In genomic region chr5:2134543-2135299, GRCh38 we compare ENCODE assay signal across 1 cellular context.
TF ChIP-seq lines count a peak whose summit lies in the region.

No MANE protein-coding gene starts in this region.

TF ChIP-seq in HepG2, 621 proteins besides CTCF, POLR2A, EP300 and RAD21 (continued from another document and continues in another):
- TF ChIP-seq ZNF513 (CRISPR knock-in tag; conservative IDR thresholded peaks at IDR 0.05) (no peak), GTF2F1 (IDR thresholded peaks at IDR 0.05; ENCODE audit: low read length) (no peak), FOXO1 (CRISPR knock-in tag; IDR thresholded peaks at IDR 0.05) (no peak), ZNF672 (CRISPR knock-in tag; IDR thresholded peaks at IDR 0.05) (no peak), YEATS2 (CRISPR knock-in tag; IDR thresholded peaks at IDR 0.05; ENCODE audit: borderline replicate concordance) (no peak), ZNF468 (CRISPR knock-in tag; IDR thresholded peaks at IDR 0.05) (no peak), ZNF343 (CRISPR knock-in tag; IDR thresholded peaks at IDR 0.05) (no peak), AFF4 (CRISPR knock-in tag; IDR thresholded peaks at IDR 0.05) (no peak), ZNF660 (CRISPR knock-in tag; IDR thresholded peaks at IDR 0.05; ENCODE audit: borderline replicate concordance, low read depth) (no peak), KDM5A (IDR thresholded peaks at IDR 0.05; ENCODE audit: borderline replicate concordance, low read length) (no peak), FIP1L1 (IDR thresholded peaks at IDR 0.05; ENCODE audit: borderline replicate concordance, insufficient read depth, low read depth, low read length) (no peak), NR3C1 (CRISPR knock-in tag; IDR thresholded peaks at IDR 0.05) (no peak), MTF1 (CRISPR knock-in tag; IDR thresholded peaks at IDR 0.05) (no peak), ZSCAN20 (CRISPR knock-in tag; IDR thresholded peaks at IDR 0.05; ENCODE audit: borderline replicate concordance) (no peak), ZNF75D (CRISPR knock-in tag; IDR thresholded peaks at IDR 0.05; ENCODE audit: borderline replicate concordance) (no peak), ZNF674 (CRISPR knock-in tag; IDR thresholded peaks at IDR 0.05; ENCODE audit: low read depth) (no peak), MBNL3 (CRISPR knock-in tag; conservative IDR thresholded peaks at IDR 0.05) (no peak), ASH2L (IDR thresholded peaks at IDR 0.05; ENCODE audit: insufficient read length, low read depth, low read length) (no peak), ZNF337 (CRISPR knock-in tag; IDR thresholded peaks at IDR 0.05; ENCODE audit: borderline replicate concordance, low read depth) (no peak), NPAS2 (CRISPR knock-in tag; IDR thresholded peaks at IDR 0.05; ENCODE audit: borderline replicate concordance) (no peak), AHDC1 (CRISPR knock-in tag; IDR thresholded peaks at IDR 0.05; ENCODE audit: borderline replicate concordance) (no peak), ZNF746 (CRISPR knock-in tag; IDR thresholded peaks at IDR 0.05) (no peak), PITX1 (CRISPR knock-in tag; IDR thresholded peaks at IDR 0.05) (no peak), MYC (CRISPR knock-in tag; IDR thresholded peaks at IDR 0.05; ENCODE audit: borderline replicate concordance) (no peak), REST (IDR thresholded peaks at IDR 0.05; ENCODE audit: borderline replicate concordance in 1 of 2, low read depth in 1 of 2, low read length in 2 of 2) (no peak), ZIK1 (CRISPR knock-in tag; IDR thresholded peaks at IDR 0.05; ENCODE audit: borderline replicate concordance, low read depth) (no peak), RARA (CRISPR knock-in tag; IDR thresholded peaks at IDR 0.05) (peak; percentile 68), U2AF2 (IDR thresholded peaks at IDR 0.05; ENCODE audit: low read depth, low read length) (no peak), PHF8 (CRISPR knock-in tag; IDR thresholded peaks at IDR 0.05) (no peak), HHEX (CRISPR knock-in tag; IDR thresholded peaks at IDR 0.05) (no peak), RBFOX2 (IDR thresholded peaks at IDR 0.05; ENCODE audit: low read depth, low read length) (no peak), SNRNP70 (IDR thresholded peaks at IDR 0.05; ENCODE audit: low read depth, low read length) (no peak)
- TF ChIP-seq, protein P1, sequence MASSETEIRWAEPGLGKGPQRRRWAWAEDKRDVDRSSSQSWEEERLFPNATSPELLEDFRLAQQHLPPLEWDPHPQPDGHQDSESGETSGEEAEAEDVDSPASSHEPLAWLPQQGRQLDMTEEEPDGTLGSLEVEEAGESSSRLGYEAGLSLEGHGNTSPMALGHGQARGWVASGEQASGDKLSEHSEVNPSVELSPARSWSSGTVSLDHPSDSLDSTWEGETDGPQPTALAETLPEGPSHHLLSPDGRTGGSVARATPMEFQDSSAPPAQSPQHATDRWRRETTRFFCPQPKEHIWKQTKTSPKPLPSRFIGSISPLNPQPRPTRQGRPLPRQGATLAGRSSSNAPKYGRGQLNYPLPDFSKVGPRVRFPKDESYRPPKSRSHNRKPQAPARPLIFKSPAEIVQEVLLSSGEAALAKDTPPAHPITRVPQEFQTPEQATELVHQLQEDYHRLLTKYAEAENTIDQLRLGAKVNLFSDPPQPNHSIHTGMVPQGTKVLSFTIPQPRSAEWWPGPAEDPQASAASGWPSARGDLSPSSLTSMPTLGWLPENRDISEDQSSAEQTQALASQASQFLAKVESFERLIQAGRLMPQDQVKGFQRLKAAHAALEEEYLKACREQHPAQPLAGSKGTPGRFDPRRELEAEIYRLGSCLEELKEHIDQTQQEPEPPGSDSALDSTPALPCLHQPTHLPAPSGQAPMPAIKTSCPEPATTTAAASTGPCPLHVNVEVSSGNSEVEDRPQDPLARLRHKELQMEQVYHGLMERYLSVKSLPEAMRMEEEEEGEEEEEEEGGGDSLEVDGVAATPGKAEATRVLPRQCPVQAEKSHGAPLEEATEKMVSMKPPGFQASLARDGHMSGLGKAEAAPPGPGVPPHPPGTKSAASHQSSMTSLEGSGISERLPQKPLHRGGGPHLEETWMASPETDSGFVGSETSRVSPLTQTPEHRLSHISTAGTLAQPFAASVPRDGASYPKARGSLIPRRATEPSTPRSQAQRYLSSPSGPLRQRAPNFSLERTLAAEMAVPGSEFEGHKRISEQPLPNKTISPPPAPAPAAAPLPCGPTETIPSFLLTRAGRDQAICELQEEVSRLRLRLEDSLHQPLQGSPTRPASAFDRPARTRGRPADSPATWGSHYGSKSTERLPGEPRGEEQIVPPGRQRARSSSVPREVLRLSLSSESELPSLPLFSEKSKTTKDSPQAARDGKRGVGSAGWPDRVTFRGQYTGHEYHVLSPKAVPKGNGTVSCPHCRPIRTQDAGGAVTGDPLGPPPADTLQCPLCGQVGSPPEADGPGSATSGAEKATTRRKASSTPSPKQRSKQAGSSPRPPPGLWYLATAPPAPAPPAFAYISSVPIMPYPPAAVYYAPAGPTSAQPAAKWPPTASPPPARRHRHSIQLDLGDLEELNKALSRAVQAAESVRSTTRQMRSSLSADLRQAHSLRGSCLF (CRISPR knock-in tag; IDR thresholded peaks at IDR 0.05; ENCODE audit: borderline replicate concordance), result no peak
- TF ChIP-seq, protein P2, sequence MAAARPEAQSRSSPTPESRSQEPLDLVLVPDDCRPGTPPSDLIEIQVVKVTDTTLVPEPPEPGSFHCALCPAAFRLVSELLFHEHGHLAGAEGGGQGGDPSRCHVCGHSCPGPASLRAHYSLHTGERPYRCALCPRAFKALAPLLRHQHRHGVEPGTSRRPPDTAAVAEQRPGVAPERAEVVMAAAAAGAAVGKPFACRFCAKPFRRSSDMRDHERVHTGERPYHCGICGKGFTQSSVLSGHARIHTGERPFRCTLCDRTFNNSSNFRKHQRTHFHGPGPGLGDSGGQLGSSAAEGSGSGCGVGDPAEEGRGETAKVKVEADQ (CRISPR knock-in tag; IDR thresholded peaks at IDR 0.05; ENCODE audit: borderline replicate concordance), result no peak
- TF ChIP-seq, protein P3, sequence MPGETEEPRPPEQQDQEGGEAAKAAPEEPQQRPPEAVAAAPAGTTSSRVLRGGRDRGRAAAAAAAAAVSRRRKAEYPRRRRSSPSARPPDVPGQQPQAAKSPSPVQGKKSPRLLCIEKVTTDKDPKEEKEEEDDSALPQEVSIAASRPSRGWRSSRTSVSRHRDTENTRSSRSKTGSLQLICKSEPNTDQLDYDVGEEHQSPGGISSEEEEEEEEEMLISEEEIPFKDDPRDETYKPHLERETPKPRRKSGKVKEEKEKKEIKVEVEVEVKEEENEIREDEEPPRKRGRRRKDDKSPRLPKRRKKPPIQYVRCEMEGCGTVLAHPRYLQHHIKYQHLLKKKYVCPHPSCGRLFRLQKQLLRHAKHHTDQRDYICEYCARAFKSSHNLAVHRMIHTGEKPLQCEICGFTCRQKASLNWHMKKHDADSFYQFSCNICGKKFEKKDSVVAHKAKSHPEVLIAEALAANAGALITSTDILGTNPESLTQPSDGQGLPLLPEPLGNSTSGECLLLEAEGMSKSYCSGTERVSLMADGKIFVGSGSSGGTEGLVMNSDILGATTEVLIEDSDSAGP (CRISPR knock-in tag; IDR thresholded peaks at IDR 0.05; ENCODE audit: borderline replicate concordance), result no peak
- TF ChIP-seq, protein P4, sequence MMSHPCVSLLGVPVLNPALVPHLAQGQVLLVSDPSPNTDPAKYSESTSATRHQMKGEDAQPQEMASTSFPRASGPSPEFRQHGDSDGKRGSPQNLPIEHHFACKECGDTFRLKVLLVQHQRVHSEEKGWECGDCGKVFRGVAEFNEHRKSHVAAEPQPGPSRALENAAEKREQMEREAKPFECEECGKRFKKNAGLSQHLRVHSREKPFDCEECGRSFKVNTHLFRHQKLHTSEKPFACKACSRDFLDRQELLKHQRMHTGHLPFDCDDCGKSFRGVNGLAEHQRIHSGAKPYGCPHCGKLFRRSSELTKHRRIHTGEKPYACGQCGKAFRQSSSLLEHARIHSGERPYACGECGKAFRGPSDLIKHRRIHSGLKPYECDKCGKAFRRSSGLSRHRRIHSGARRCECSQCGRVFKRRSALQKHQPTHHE (CRISPR knock-in tag; IDR thresholded peaks at IDR 0.05; ENCODE audit: borderline replicate concordance), result no peak
